20 cellular contexts compared by ENCODE assay signal in genomic region chr14:77520626-77521025, GRCh38. TPM values are rescaled to one million over a fixed set of nuclear protein-coding genes. Genes with fewer than 3 reads are reported as not detected.
"Had no signal": no experiment of that assay in that cellular context is flagged by ENCODE, and none has a peak within 500 bp of the region (broad histone marks: within the 10 kb centered on the region; RNA-seq: fewer than 3 reads in every experiment).

No MANE protein-coding gene starts in this region.

- H3K27me3 ChIP-seq: MG63, SJSA1 had no signal

- H3K9me3 ChIP-seq: MG63, SJSA1 had no signal

- DNase-seq: KBM-7, MG63, NCI-H1092, NCI-H1105 treated with DMSO at 0.1 percent for 48 hours, NCI-H1417 treated with DMSO at 0.1 percent for 48 hours, NCI-H1694, NCI-H187 treated with DMSO at 0.1 percent for 48 hours, NCI-H2029 treated with DMSO at 0.1 percent for 48 hours, NCI-H2171, NCI-H226, NCI-H446, NCI-H510A, NCI-H524 treated with DMSO at 0.1 percent for 48 hours, NCI-H774, Right ventricle myocardium superior, RPMI8226, SIG-M5 had no signal

- H3K4me3 ChIP-seq: MG63, SJSA1, SK-N-MC had no signal

- H3K4me1 ChIP-seq: SJSA1 had no signal

- H3K36me3 ChIP-seq: MG63 had no signal

- H3K27ac ChIP-seq: SJSA1, SK-N-MC had no signal

RNA-seq across cellular contexts. Expression of gene ISM2, which starts 22.0 kb away (rescaled TPM):
- total RNA-seq: HT-29, Right ventricle myocardium superior, SJSA1 had no signal
